ENCODE assay signal across 16 cellular contexts in the genomic region with DNA sequence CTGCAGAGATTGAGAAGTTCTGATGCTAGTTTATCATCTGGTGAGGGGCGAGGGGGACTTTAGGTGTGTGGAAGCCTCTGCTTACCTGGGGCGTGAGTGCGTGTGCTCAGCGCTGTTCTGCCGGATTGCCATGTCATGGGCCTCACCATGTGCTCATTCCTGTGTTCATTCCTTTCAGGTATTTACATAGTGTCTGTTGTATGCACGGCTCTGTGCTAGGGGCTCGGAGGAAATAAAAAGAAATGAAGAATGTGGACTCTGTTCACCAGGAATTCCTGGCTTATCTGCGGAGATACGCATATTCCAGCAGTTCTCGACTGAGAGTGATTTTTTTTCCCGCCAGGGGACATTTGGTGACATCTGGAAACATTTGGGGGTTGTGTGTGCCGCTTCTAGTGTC.
DNase-seq lines count a peak whose midpoint lies in the region; ATAC-seq and TF ChIP-seq lines count a peak whose summit lies in the region.
"Had no signal": no experiment of that assay in that cellular context is flagged by ENCODE, and none has a peak within 500 bp of the region (broad histone marks: within the 10 kb centered on the region; RNA-seq: fewer than 3 reads in every experiment).

No MANE protein-coding gene starts in this region.

- H3K9ac ChIP-seq in BLaER1 (no peak overlapping the region), neural progenitor cell (no peak overlapping the region)

- no peak overlapping the region for H3K4me3 ChIP-seq in BLaER1
- H3K4me3 ChIP-seq in neural progenitor cell, result no peak overlapping the region
- H3K4me3 ChIP-seq: prostate gland had no signal

- H3K36me3 ChIP-seq in BLaER1, result no peaks in the 10 kb centered on the region
- no peaks in the 10 kb centered on the region for H3K36me3 ChIP-seq in neural progenitor cell
- H3K36me3 ChIP-seq: prostate gland had no signal

- intact Hi-C loops in dendritic cell treated with granulocyte-macrophage colony-stimulating factor and Interleukin-4, amounts not matched to agents 40 ng/mL and 50 ng/mL, for 4 days (cut with micrococcal nuclease), result no loop called here

- H3F3A ChIP-seq in neural progenitor cell (ENCODE audit: low read depth), result no peaks in the 10 kb centered on the region

- H4K20me1 ChIP-seq in BLaER1 (peaks cover 13% of the 10 kb centered on the region), neural progenitor cell (ENCODE audit: low read depth) (no peaks in the 10 kb centered on the region)

- H3K36me3 Mint-ChIP-seq in dendritic cell treated with granulocyte-macrophage colony-stimulating factor and Interleukin-4, amounts not matched to agents 40 ng/mL and 50 ng/mL, for 4 days (ENCODE audit: low read depth), result peaks cover 28% of the 10 kb centered on the region
- H3K36me3 Mint-ChIP-seq in neural progenitor cell, result no peaks in the 10 kb centered on the region
- H3K36me3 Mint-ChIP-seq in activated CD4-positive, alpha-beta memory T cell treated with anti-CD3 and anti-CD28 coated beads, Interleukin-2, amount 10 ng/mL, durations not matched to agents 7 days and 5 days (ENCODE audit: low read depth), result no peaks in the 10 kb centered on the region
- H3K36me3 Mint-ChIP-seq: activated naive CD4-positive, alpha-beta T cell treated with anti-CD3 and anti-CD28 coated beads, Interleukin-2, amount 10 ng/mL, durations not matched to agents 7 days and 5 days had no signal

- H3K9me3 Mint-ChIP-seq in dendritic cell treated with granulocyte-macrophage colony-stimulating factor and Interleukin-4, amounts not matched to agents 40 ng/mL and 50 ng/mL, for 4 days, result peaks cover 7% of the 10 kb centered on the region
- H3K9me3 Mint-ChIP-seq in neural progenitor cell, result no peaks in the 10 kb centered on the region
- no peaks in the 10 kb centered on the region for H3K9me3 Mint-ChIP-seq in activated CD4-positive, alpha-beta memory T cell treated with anti-CD3 and anti-CD28 coated beads, Interleukin-2, amount 10 ng/mL, durations not matched to agents 7 days and 5 days
- H3K9me3 Mint-ChIP-seq: activated naive CD4-positive, alpha-beta T cell treated with anti-CD3 and anti-CD28 coated beads, Interleukin-2, amount 10 ng/mL, durations not matched to agents 7 days and 5 days had no signal

- no peak overlapping the region for H2AFZ ChIP-seq in neural progenitor cell (replicated peaks)

- CTCF ChIA-PET in activated CD4-positive, alpha-beta memory T cell treated with anti-CD3 and anti-CD28 coated beads, Interleukin-2, amount 10 ng/mL, durations not matched to agents 7 days and 5 days (lab: Charles Lee), result no interaction called here

- DNase-seq in HuH-7 (ENCODE audit: low spot score) (peak; percentile 28), neural progenitor cell (ENCODE audit: low spot score) (no peak), OCI-M2 (lab: John Stamatoyannopoulos, UW; ENCODE audit: unreplicated experiment) (no peak), GM03348 (ENCODE audit: low spot score) (no peak), foreskin keratinocyte (no peak)
- DNase-seq in activated CD4-positive, alpha-beta memory T cell treated with anti-CD3 and anti-CD28 coated beads, Interleukin-2, amount 10 ng/mL, durations not matched to agents 7 days and 5 days, result no peak
- DNase-seq: activated CD4-positive, alpha-beta T cell treated with anti-CD3 and anti-CD28 coated beads for 1 hour; activated naive CD4-positive, alpha-beta T cell treated with anti-CD3 and anti-CD28 coated beads, Interleukin-2, amount 10 ng/mL, durations not matched to agents 7 days and 5 days; effector CD8-positive, alpha-beta T cell; GDM1; H7; SHP77 treated with DMSO at 0.1 percent for 48 hours; stimulated activated naive CD4-positive, alpha-beta T cell treated with Interleukin-2 at 50 U/mL for 16 hours had no signal

- peak overlapping the region; percentile 32 for H3K27ac Mint-ChIP-seq in dendritic cell treated with granulocyte-macrophage colony-stimulating factor and Interleukin-4, amounts not matched to agents 40 ng/mL and 50 ng/mL, for 4 days
- H3K27ac Mint-ChIP-seq in neural progenitor cell, result peak overlapping the region; percentile 16
- no peak overlapping the region for H3K27ac Mint-ChIP-seq in activated CD4-positive, alpha-beta memory T cell treated with anti-CD3 and anti-CD28 coated beads, Interleukin-2, amount 10 ng/mL, durations not matched to agents 7 days and 5 days
- H3K27ac Mint-ChIP-seq: activated naive CD4-positive, alpha-beta T cell treated with anti-CD3 and anti-CD28 coated beads, Interleukin-2, amount 10 ng/mL, durations not matched to agents 7 days and 5 days had no signal

- H3K79me2 ChIP-seq in neural progenitor cell (ENCODE audit: low read depth), result no peaks in the 10 kb centered on the region

- H3K4me1 ChIP-seq in BLaER1, result peaks cover 33% of the 10 kb centered on the region
- peaks cover 11% of the 10 kb centered on the region for H3K4me1 ChIP-seq in neural progenitor cell
- H3K4me1 ChIP-seq in foreskin keratinocyte, result no peaks in the 10 kb centered on the region
- H3K4me1 ChIP-seq: prostate gland had no signal

- H3K9me3 ChIP-seq in BLaER1 (peaks cover 13% of the 10 kb centered on the region; the same call in 1 of the 2 replicates), neural progenitor cell (ENCODE audit: low read depth) (no peaks in the 10 kb centered on the region)
- H3K9me3 ChIP-seq: prostate gland had no signal

- H3K4me1 Mint-ChIP-seq in dendritic cell treated with granulocyte-macrophage colony-stimulating factor and Interleukin-4, amounts not matched to agents 40 ng/mL and 50 ng/mL, for 4 days (ENCODE audit: low read depth), result peaks cover 52% of the 10 kb centered on the region
- peaks cover 37% of the 10 kb centered on the region for H3K4me1 Mint-ChIP-seq in neural progenitor cell
- peaks cover 32% of the 10 kb centered on the region for H3K4me1 Mint-ChIP-seq in activated CD4-positive, alpha-beta memory T cell treated with anti-CD3 and anti-CD28 coated beads, Interleukin-2, amount 10 ng/mL, durations not matched to agents 7 days and 5 days

- H3K27ac ChIP-seq in BLaER1 (no peak overlapping the region), neural progenitor cell (no peak overlapping the region), foreskin keratinocyte (no peak overlapping the region)
- H3K27ac ChIP-seq: prostate gland had no signal

- peaks cover 35% of the 10 kb centered on the region for H3K27me3 Mint-ChIP-seq in dendritic cell treated with granulocyte-macrophage colony-stimulating factor and Interleukin-4, amounts not matched to agents 40 ng/mL and 50 ng/mL, for 4 days
- H3K27me3 Mint-ChIP-seq in neural progenitor cell (ENCODE audit: insufficient read depth, low read depth), result peaks cover 4% of the 10 kb centered on the region
- H3K27me3 Mint-ChIP-seq in activated CD4-positive, alpha-beta memory T cell treated with anti-CD3 and anti-CD28 coated beads, Interleukin-2, amount 10 ng/mL, durations not matched to agents 7 days and 5 days, result no peaks in the 10 kb centered on the region

- H3K4me3 Mint-ChIP-seq in dendritic cell treated with granulocyte-macrophage colony-stimulating factor and Interleukin-4, amounts not matched to agents 40 ng/mL and 50 ng/mL, for 4 days, result no peak overlapping the region
- H3K4me3 Mint-ChIP-seq in neural progenitor cell, result no peak overlapping the region
- no peak overlapping the region for H3K4me3 Mint-ChIP-seq in activated CD4-positive, alpha-beta memory T cell treated with anti-CD3 and anti-CD28 coated beads, Interleukin-2, amount 10 ng/mL, durations not matched to agents 7 days and 5 days
- H3K4me3 Mint-ChIP-seq: activated naive CD4-positive, alpha-beta T cell treated with anti-CD3 and anti-CD28 coated beads, Interleukin-2, amount 10 ng/mL, durations not matched to agents 7 days and 5 days had no signal

- POLR2A ChIA-PET in activated CD4-positive, alpha-beta memory T cell treated with anti-CD3 and anti-CD28 coated beads, Interleukin-2, amount 10 ng/mL, durations not matched to agents 7 days and 5 days (lab: Charles Lee), result no interaction called here

- ATAC-seq in foreskin keratinocyte, result no peak

- H3K27me3 ChIP-seq in BLaER1 (no peaks in the 10 kb centered on the region), neural progenitor cell (no peaks in the 10 kb centered on the region), foreskin keratinocyte (peaks cover 9% of the 10 kb centered on the region)

- H3K4me2 ChIP-seq in BLaER1 (peak overlapping the region; percentile 6), neural progenitor cell (no peak overlapping the region)

- TF ChIP-seq CTCF in neural progenitor cell (IDR thresholded peaks at IDR 0.05) (no peak), foreskin keratinocyte (conservative IDR thresholded peaks at IDR 0.05) (no peak)
